Comparison of ENCODE assay signal across 8 cellular contexts in the genomic region with DNA sequence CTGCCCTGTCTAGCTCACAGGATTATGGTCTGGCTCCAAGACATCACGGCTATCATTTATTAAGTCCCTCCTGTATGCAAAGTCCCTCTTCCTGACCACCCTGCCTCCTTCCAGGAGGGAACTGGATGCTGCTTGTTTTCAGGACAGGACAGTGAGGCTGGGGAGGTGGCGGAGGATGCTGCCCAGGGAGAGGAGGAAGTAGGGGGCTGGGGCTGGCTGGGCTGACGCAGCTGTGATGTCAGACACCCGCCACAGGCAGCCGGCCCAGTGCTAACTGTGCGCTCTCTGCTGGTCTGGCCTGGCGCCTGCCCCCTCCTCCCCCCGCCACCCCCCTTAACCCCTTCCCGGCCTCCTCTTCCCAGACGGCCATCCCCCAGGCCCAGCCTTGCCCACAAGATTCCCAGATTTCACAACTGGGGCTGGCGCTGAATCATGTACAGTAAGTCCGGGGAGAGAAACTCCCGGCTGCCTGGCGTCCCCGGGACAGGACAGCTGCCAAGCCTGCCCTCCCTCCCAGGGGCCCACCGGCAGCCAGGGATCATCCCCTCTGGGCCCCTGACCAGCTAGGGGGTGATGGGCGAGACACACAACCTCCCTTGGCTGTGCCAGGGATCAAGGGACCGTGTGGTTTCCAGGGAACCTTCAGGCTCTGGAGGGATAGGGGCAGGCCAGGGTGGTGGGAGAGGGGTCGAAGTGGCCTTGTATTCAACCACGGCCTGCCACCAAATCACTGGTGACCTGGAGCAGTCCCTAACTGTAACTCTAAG.
DNase-seq lines count a peak whose midpoint lies in the region; ATAC-seq lines count a peak whose summit lies in the region.

No MANE protein-coding gene starts in this region.

- WGBS in right cardiac atrium = 9% methylated on average over 20 of the region's 20 CpGs

- DNase-seq in LHCN-M2 (ENCODE audit: low read depth) (peak; percentile 99), right cardiac atrium (peak; percentile 94 to 97 (median 96)), pulmonary artery endothelial cell (ENCODE audit: low read depth, low spot score) (peak; percentile 56), NCI-H1092 treated with DMSO at 0.1 percent for 48 hours (lab: John Stamatoyannopoulos, UW) (no peak)
- DNase-seq in activated effector memory CD4-positive, alpha-beta T cell treated with anti-CD3 and anti-CD28 coated beads, Interleukin-2, amount 50 U/mL, for 16 hours = no peak

- H3K27ac ChIP-seq in angular gyrus (ENCODE audit: low read depth, low read length) (peak overlapping the region; percentile 69), right cardiac atrium (ENCODE audit: low read length) (peak overlapping the region; percentile 77)

- no peaks in the 10 kb centered on the region for H3K27me3 ChIP-seq in right cardiac atrium (ENCODE audit: control insufficient read depth, insufficient read depth)

- peaks cover 22% of the 10 kb centered on the region for H3K4me1 ChIP-seq in right cardiac atrium (ENCODE audit: control insufficient read depth, insufficient read depth, low read length)

- intact Hi-C loops in right cardiac atrium (cut with DNase I) = loop anchor here in 3 of 4 donors (10.0 kb wide), 2 partner anchors 86 to 114 kb away; a partner anchor contains a TSS

- H3K9me3 ChIP-seq in right cardiac atrium (ENCODE audit: control insufficient read depth, low read length) = no peaks in the 10 kb centered on the region

- H3K4me3 ChIP-seq in right cardiac atrium (ENCODE audit: low read length) = no peak overlapping the region

- ATAC-seq in right cardiac atrium (peak; percentile 76 to 85), HG02973 (IDR thresholded peaks at IDR 0.05; ENCODE audit: unreplicated experiment) (no peak), HG03460 (IDR thresholded peaks at IDR 0.05; ENCODE audit: unreplicated experiment) (no peak)

Comparison
In these comparisons a context has a peak if more than half of its experiments do, and no peak if none do; other contexts are left out.
1. DNase-seq: peak in LHCN-M2 (single experiment), right cardiac atrium (3 of 3) and pulmonary artery endothelial cell (single experiment); none in activated effector memory CD4-positive, alpha-beta T cell treated with anti-CD3 and anti-CD28 coated beads, Interleukin-2, amount 50 U/mL, for 16 hours (single experiment) and NCI-H1092 treated with DMSO at 0.1 percent for 48 hours (single experiment).
2. ATAC-seq: peak in right cardiac atrium (2 of 2); none in HG02973 (single experiment) and HG03460 (single experiment).